ENCODE assay signal across 19 cellular contexts in the genomic region with DNA sequence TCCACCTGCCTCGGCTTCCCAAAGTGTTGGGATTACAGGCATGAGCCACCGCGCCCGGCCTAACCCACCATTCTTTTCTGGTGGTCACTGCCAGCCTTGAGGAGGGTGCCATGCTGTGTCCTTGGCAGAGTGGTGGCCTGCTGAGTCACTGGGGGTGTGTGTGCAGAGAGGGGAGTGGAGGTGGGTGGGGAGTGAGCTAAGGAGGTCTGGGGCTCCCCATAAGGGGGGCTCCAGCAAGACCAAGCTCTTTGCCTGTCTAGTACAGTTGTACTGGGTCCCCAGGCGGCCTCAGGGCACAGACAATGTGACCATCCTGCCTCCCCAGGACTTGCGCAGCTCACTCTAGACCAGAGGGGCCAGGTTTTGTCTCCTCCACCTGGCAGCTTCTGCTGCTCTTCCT. TPM values are rescaled to one million over a fixed set of nuclear protein-coding genes. Genes with fewer than 3 reads are reported as not detected.
DNase-seq lines count a peak whose midpoint lies in the region; ATAC-seq and TF ChIP-seq lines count a peak whose summit lies in the region.
"Had no signal": no experiment of that assay in that cellular context is flagged by ENCODE, and none has a peak within 500 bp of the region (broad histone marks: within the 10 kb centered on the region; RNA-seq: fewer than 3 reads in every experiment).

No MANE protein-coding gene starts in this region.

- DNase-seq in mucosa of descending colon (no peak), uterus (no peak), putamen (ENCODE audit: low spot score) (no peak), NCI-H69 (lab: John Stamatoyannopoulos, UW) (no peak), SKM-1 (lab: John Stamatoyannopoulos, UW; ENCODE audit: unreplicated experiment) (no peak)
- DNase-seq: ACHN; AML-193; CD4-positive, alpha-beta T cell; EL; HFFc6; Karpas-422; NCI-H1694 treated with DMSO at 0.1 percent for 48 hours; NCI-H2107; NCI-H2227 treated with DMSO at 0.1 percent for 48 hours; NCI-H524; Peyer's patch; SHP77 treated with DMSO at 0.1 percent for 48 hours had no signal

- H3K4me1 ChIP-seq in mucosa of descending colon (ENCODE audit: low read depth) (no peaks in the 10 kb centered on the region), uterus (peaks cover 0 to 5% of the 10 kb centered on the region in 2 donors)

- no peak for TF ChIP-seq POLR2A in uterus (IDR thresholded peaks at IDR 0.05)

- H3K4me3 ChIP-seq in mucosa of descending colon (no peak overlapping the region), uterus (no peak overlapping the region)
- H3K4me3 ChIP-seq: Peyer's patch had no signal

- peak; percentile 7 for ATAC-seq in mucosa of descending colon

- H3K27ac ChIP-seq in C4-2B (peak overlapping the region; percentile 33), VCaP (peak overlapping the region; percentile 34; the same call in 1 of the 2 replicates), uterus (peak overlapping the region; percentile 46 to 57)
- H3K27ac ChIP-seq: Peyer's patch had no signal

- H3K36me3 ChIP-seq in mucosa of descending colon (ENCODE audit: low read depth) (no peaks in the 10 kb centered on the region), uterus (no peaks in the 10 kb centered on the region)
- H3K36me3 ChIP-seq: Peyer's patch had no signal

- intact Hi-C loops in mucosa of descending colon (cut with DNase I, micrococcal nuclease): no loop called here
- intact Hi-C loops in uterus (cut with DNase I; ENCODE audit: low total_unique reads): no loop called here

- H3K9me3 ChIP-seq in mucosa of descending colon: no peaks in the 10 kb centered on the region
- no peaks in the 10 kb centered on the region for H3K9me3 ChIP-seq in uterus
- H3K9me3 ChIP-seq: Peyer's patch had no signal

- no peaks in the 10 kb centered on the region for H3K27me3 ChIP-seq in uterus
- H3K27me3 ChIP-seq: Peyer's patch had no signal

- no peak for TF ChIP-seq CTCF in C4-2B (conservative IDR thresholded peaks at IDR 0.05)
- TF ChIP-seq CTCF in VCaP (conservative IDR thresholded peaks at IDR 0.05): no peak
- no peak for TF ChIP-seq CTCF in mucosa of descending colon (IDR thresholded peaks at IDR 0.05)
- TF ChIP-seq CTCF in uterus (IDR thresholded peaks at IDR 0.05): no peak

RNA-seq across cellular contexts. Expression of gene LAMA3, which starts 36.1 kb away (rescaled TPM):
- 10 to 100 TPM; 29.0 to 62.0 (median 49.0) TPM for total RNA-seq in mucosa of descending colon
- 10 to 100 TPM; 46.5 to 75.4 (median 57.4) TPM for total RNA-seq in uterus
